In the genomic region with DNA sequence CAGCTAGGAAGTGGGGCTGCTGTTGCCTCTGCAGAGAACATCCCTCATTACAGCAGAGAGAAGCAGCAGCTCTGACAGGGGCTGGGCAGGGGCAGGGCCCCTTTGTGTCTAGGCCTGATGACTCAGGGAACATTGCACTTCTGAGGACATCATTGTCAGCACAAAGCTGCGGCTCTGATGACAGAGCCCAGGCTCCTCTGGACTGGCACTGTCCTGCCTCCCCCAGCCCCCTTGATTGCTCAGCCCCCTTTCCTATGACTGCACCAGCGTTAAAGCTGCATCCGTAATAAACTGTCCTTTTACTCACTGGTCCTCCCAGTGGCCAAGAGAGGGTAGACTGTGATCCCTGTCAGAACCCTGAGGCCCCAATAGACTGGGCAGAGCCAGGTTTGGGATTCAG, we compare ENCODE assay signal across 11 cellular contexts. TPM values are rescaled to one million over a fixed set of nuclear protein-coding genes. Genes with fewer than 3 reads are reported as not detected.
A peak's percentile ranks its signal among the peaks of the same experiment; 100 is the strongest.
DNase-seq lines count a peak whose midpoint lies in the region; ATAC-seq, FAIRE-seq and TF ChIP-seq lines count a peak whose summit lies in the region.
"Had no signal": no experiment of that assay in that cellular context is flagged by ENCODE, and none has a peak within 500 bp of the region (broad histone marks: within the 10 kb centered on the region; RNA-seq: fewer than 3 reads in every experiment).

No MANE protein-coding gene starts in this region.

- H3K27me3 Mint-ChIP-seq in Calu3 (ENCODE audit: unreplicated experiment), result peaks cover 93% of the 10 kb centered on the region

- BruUV-seq in Calu3 (replicated peaks; lab: Mats Ljungman, UMichigan) (no TSS peak), GM12878 (replicated peaks; lab: Mats Ljungman, UMichigan) (no TSS peak)

- FAIRE-seq in GM12878 (lab: Jason Lieb, UNC), result no peak

- no peaks in the 10 kb centered on the region for H3K36me3 Mint-ChIP-seq in Calu3 (ENCODE audit: insufficient read depth, unreplicated experiment)

- no peak overlapping the region for H2AFZ ChIP-seq in GM12878 (ENCODE audit: control insufficient read depth, low read depth, low read length)

- no peak overlapping the region for H3K4me3 Mint-ChIP-seq in Calu3 (ENCODE audit: low read depth, unreplicated experiment)
- H3K4me3 Mint-ChIP-seq: activated naive CD8-positive, alpha-beta T cell had no signal

- RAD21 ChIA-PET in GM12878 (lab: Charles Lee; ENCODE audit: unreplicated experiment), result interaction anchor here (1.1 kb wide), 1 partner anchor 59 kb away, joined by 3 read pairs; no protein-coding TSS in a partner anchor

- no peaks in the 10 kb centered on the region for H3K79me2 ChIP-seq in GM12878 (ENCODE audit: control insufficient read depth, insufficient read depth, low read length)

- ATAC-seq in GM12878 (peak; percentile 65), right lobe of liver (peak; percentile 38 to 50 (median 50)), GM19463 (IDR thresholded peaks at IDR 0.05; ENCODE audit: unreplicated experiment) (no peak), GM19455 (IDR thresholded peaks at IDR 0.05; ENCODE audit: unreplicated experiment) (no peak)
- ATAC-seq: activated CD4-positive, CD25-positive, alpha-beta regulatory T cell treated with anti-CD3 and anti-CD28 coated beads, Interleukin-2, amount 50 U/mL, for 24 hours had no signal

- peak; percentile 32 for DNase-seq in Calu3
- peak; percentile 17 for DNase-seq in HPDE6-E6E7 (ENCODE audit: extremely low spot score)
- DNase-seq in GM12878 (ENCODE audit: low read depth, low spot score), result no peak
- DNase-seq in right lobe of liver, result no peak
- no peak for DNase-seq in posterior cingulate gyrus
- no peak for DNase-seq in thyroid gland
- DNase-seq: NCI-H510A had no signal

- H3K36me3 ChIP-seq in GM12878 (ENCODE audit: control insufficient read depth in 2 of 2, insufficient read depth in 2 of 2, low read length in 1 of 2) (no peaks in the 10 kb centered on the region), right lobe of liver (no peaks in the 10 kb centered on the region), thyroid gland (no peaks in the 10 kb centered on the region)

- TF ChIP-seq EP300 in GM12878 (IDR thresholded peaks at IDR 0.05; ENCODE audit: borderline replicate concordance in 1 of 2, control insufficient read depth in 1 of 2, low read depth in 2 of 2, low read length in 2 of 2), result no peak

- no peak overlapping the region for H3K4me3 ChIP-seq in GM12878
- no peak overlapping the region for H3K4me3 ChIP-seq in right lobe of liver
- no peak overlapping the region for H3K4me3 ChIP-seq in thyroid gland (replicated peaks in 1 of 3)

- intact Hi-C loops in Calu3 (cut with micrococcal nuclease; ENCODE audit: unreplicated experiment), result no loop called here
- intact Hi-C loops in GM12878 (cut with micrococcal nuclease; ENCODE audit: unreplicated experiment), result loop anchor here (5.0 kb wide), 1 partner anchor 50 kb away; no protein-coding TSS in a partner anchor
- intact Hi-C loops in right lobe of liver (cut with DNase I), result no loop called here
- intact Hi-C loops in posterior cingulate gyrus (cut with DNase I), result no loop called here
- intact Hi-C loops in thyroid gland (cut with DNase I), result no loop called here

- SMC1A ChIA-PET in GM12878 (lab: Charles Lee; ENCODE audit: uncharacterized antibody, unreplicated experiment), result no interaction called here

- H3K9me3 ChIP-seq in GM12878 (replicated peaks; ENCODE audit: control insufficient read depth, insufficient read depth, low read length) (no peaks in the 10 kb centered on the region), right lobe of liver (no peaks in the 10 kb centered on the region), thyroid gland (no peaks in the 10 kb centered on the region)

- in situ Hi-C loops in GM12878 (cut with MboI), result no loop called here

- 16% methylated on average over 3 of the region's 3 CpGs for WGBS in GM12878 (ENCODE audit: insufficient coverage, insufficient replicate concordance, low lambda C conversion rate, missing lambda C conversion rate)
- WGBS in right lobe of liver (ENCODE audit: insufficient coverage, low coverage, low lambda C conversion rate, missing lambda C conversion rate), result no CpG with 5 or more reads among the region's 3 CpGs
- 37 to 39% methylated on average over 3 of the region's 3 CpGs for WGBS in thyroid gland, 2 donors

- TF ChIP-seq POLR2A in GM12878 (IDR thresholded peaks at IDR 0.05; ENCODE audit: low read depth, low read length), result no peak
- TF ChIP-seq POLR2A in right lobe of liver (IDR thresholded peaks at IDR 0.05), result no peak
- no peak for TF ChIP-seq POLR2A in thyroid gland (IDR thresholded peaks at IDR 0.05)

- H3K4me1 Mint-ChIP-seq in Calu3 (ENCODE audit: low read depth, unreplicated experiment), result no peaks in the 10 kb centered on the region

- H3K27ac Mint-ChIP-seq in Calu3 (ENCODE audit: unreplicated experiment), result no peak overlapping the region
- H3K27ac Mint-ChIP-seq: activated naive CD8-positive, alpha-beta T cell had no signal

- CTCF ChIA-PET in Calu3 (lab: Charles Lee), result interaction anchor here (0.6 to 2.9 kb wide), 4 partner anchors 8 to 1729 kb away, joined by 3 to 13 read pairs (median 6); no protein-coding TSS in a partner anchor
- CTCF ChIA-PET in GM12878 (lab: Yijun Ruan, JAX), result interaction anchor here (0.6 to 1.0 kb wide), 2 partner anchors 51 to 1375 kb away, joined by 3 to 4 read pairs; no protein-coding TSS in a partner anchor

- TF ChIP-seq CTCF in Calu3 (IDR thresholded peaks at IDR 0.05; ENCODE audit: unreplicated experiment), result peak; percentile 59
- 0 out of 6 replicates have a peak, but pooled peaks of 1 of the 3 experiments have one; percentile 11 for TF ChIP-seq CTCF in GM12878 (IDR thresholded peaks at IDR 0.05 in 2 of 3, conservative IDR thresholded peaks at IDR 0.05 in 1 of 3; ENCODE audit: control insufficient read depth in 2 of 3, extremely low read depth in 1 of 3, insufficient read depth in 1 of 3, low read depth in 3 of 3, low read length in 3 of 3)
- peak in 2 of 4 donors; percentile 11 to 21 for TF ChIP-seq CTCF in right lobe of liver (IDR thresholded peaks at IDR 0.05)
- no peak for TF ChIP-seq CTCF in thyroid gland (IDR thresholded peaks at IDR 0.05)

- no peaks in the 10 kb centered on the region for H4K20me1 ChIP-seq in GM12878 (ENCODE audit: control insufficient read depth, insufficient read depth)

- no peak overlapping the region for H3K9ac ChIP-seq in GM12878 (ENCODE audit: control insufficient read depth, insufficient read depth, low read length)

- POLR2A ChIA-PET in GM12878 (lab: Charles Lee), result no interaction called here

- H3K4me2 ChIP-seq in GM12878 (ENCODE audit: control insufficient read depth, insufficient read depth), result no peak overlapping the region

- H3K27me3 ChIP-seq in GM12878 (replicated peaks in 1 of 2; ENCODE audit: control insufficient read depth in 2 of 2, insufficient read depth in 2 of 2, low read length in 1 of 2) (no peaks in the 10 kb centered on the region), right lobe of liver (no peaks in the 10 kb centered on the region), thyroid gland (no peaks in the 10 kb centered on the region)

- no peaks in the 10 kb centered on the region for H3K9me3 Mint-ChIP-seq in Calu3 (ENCODE audit: low read depth, unreplicated experiment)

- TF ChIP-seq RAD21 in GM12878 (IDR thresholded peaks at IDR 0.05; ENCODE audit: insufficient read depth, low read depth, low read length), result no peak

- H3K27ac ChIP-seq in GM12878 (ENCODE audit: control insufficient read depth, insufficient read depth) (no peak overlapping the region), right lobe of liver (no peak overlapping the region), thyroid gland (no peak overlapping the region)

- no peaks in the 10 kb centered on the region for H3K4me1 ChIP-seq in GM12878 (ENCODE audit: control insufficient read depth, insufficient read depth, low read length)
- H3K4me1 ChIP-seq in right lobe of liver, result no peaks in the 10 kb centered on the region
- H3K4me1 ChIP-seq in thyroid gland, result no peaks in the 10 kb centered on the region

TF ChIP-seq in GM12878, 131 proteins besides CTCF, POLR2A, EP300 and RAD21:
- no peak for TF ChIP-seq STAT1 (conservative IDR thresholded peaks at IDR 0.05)

RNA-seq across cellular contexts. Expression of a gene that starts 18.3 kb away (rescaled TPM):
- total RNA-seq in Calu3 (2022), result not detected in 2 replicates
- total RNA-seq in GM12878 (2013; cell fraction: nucleolus; rRNA removed), result not detected in 2 replicates
- not detected in 2 replicates for total RNA-seq in GM12878 (2014; rRNA removed)
- total RNA-seq in GM12878 (2014; rRNA removed; fragmentation: Illumina TruSeq; extraction: Trizol), result not detected in 2 replicates
- not detected in 2 replicates for total RNA-seq in GM12878 (2021)
- polyA plus RNA-seq in GM12878 (2011; ENCODE audit: low read depth), result not detected
- polyA plus RNA-seq in GM12878 (2011; rRNA removed), result not detected in 2 replicates
- polyA plus RNA-seq in GM12878 (2011; cell fraction: cytosol; rRNA removed), result not detected in 2 replicates
- not detected in 2 replicates for polyA plus RNA-seq in GM12878 (2011; cell fraction: nucleus; rRNA removed)
- not detected in 2 replicates for polyA plus RNA-seq in GM12878 (2012)
- not detected in 2 replicates for polyA plus RNA-seq in GM12878 (2014; fragmentation: Illumina TruSeq; extraction: Trizol)
- polyA plus RNA-seq in GM12878 (2014; fragmentation: Nextera tagmentation; extraction: Ambion mirVana), result not detected
- not detected in 2 replicates for polyA plus RNA-seq in GM12878 (2014; rRNA removed)
- polyA plus RNA-seq in GM12878 (2016; fragmentation: Nextera tagmentation; extraction: Ambion mirVana), result not detected
- not detected in 2 replicates for polyA minus RNA-seq in GM12878 (2011; rRNA and poly(A)+ RNA removed)
- not detected in 2 replicates for polyA minus RNA-seq in GM12878 (2011; cell fraction: cytosol; rRNA and poly(A)+ RNA removed)
- polyA minus RNA-seq in GM12878 (2011; cell fraction: nucleus; rRNA and poly(A)+ RNA removed), result not detected in 2 replicates
- total RNA-seq in right lobe of liver, result not detected
- total RNA-seq in thyroid gland, result under 1 TPM in 1 of 4 donors, not detected in 3; 0.22 TPM

Comparison
In these comparisons a context has a peak if more than half of its experiments do, and no peak if none do; other contexts are left out.
1. DNase-seq: peak in Calu3 (single experiment) and HPDE6-E6E7 (single experiment); none in GM12878 (single experiment), right lobe of liver (0 of 3), posterior cingulate gyrus (0 of 10) and thyroid gland (0 of 2).
2. ATAC-seq: peak in GM12878 (single experiment) and right lobe of liver (4 of 4); none in GM19463 (single experiment) and GM19455 (single experiment).